ENCODE assay signal across 8 cellular contexts in genomic region chr2:237695201-237695780, GRCh38.
DNase-seq lines count a peak whose midpoint lies in the region; ATAC-seq and TF ChIP-seq lines count a peak whose summit lies in the region.

No MANE protein-coding gene starts in this region.

- H3K36me3 Mint-ChIP-seq in naive thymus-derived CD8-positive, alpha-beta T cell = peaks cover 0 to 3% (median 0%) of the 10 kb centered on the region in 3 donors

- H3K79me2 ChIP-seq in PC-9 (ENCODE audit: low read depth) = peaks cover 88% of the 10 kb centered on the region

- no TSS peak for BruUV-seq in PC-9 (replicated peaks; lab: Mats Ljungman, UMichigan)

- CTCF ChIA-PET in PC-9 (lab: Charles Lee) = interaction anchor here (0.6 kb wide), 1 partner anchor 365 kb away, joined by 3 read pairs; no protein-coding TSS in a partner anchor

- H3K4me3 Mint-ChIP-seq in naive thymus-derived CD8-positive, alpha-beta T cell = peak overlapping the region; percentile 83 to 98 (median 90)

- H3K4me3 ChIP-seq in right atrium auricular region = peak overlapping the region in 1 of 2 donors; percentile 71
- H3K4me3 ChIP-seq in PC-9 = peak overlapping the region; percentile 83
- H3K4me3 ChIP-seq in choroid plexus epithelial cell (ENCODE audit: low read depth, low read length) = no peak overlapping the region

- H4K20me1 ChIP-seq in PC-9 (ENCODE audit: insufficient read depth) = peaks cover 69% of the 10 kb centered on the region

- DNase-seq in right atrium auricular region (ENCODE audit: low spot score) (no peak), left ventricle myocardium superior (no peak), PC-9 (peak; percentile 63 to 97), choroid plexus epithelial cell (ENCODE audit: low read depth) (peak; percentile 81), HuH-7 (ENCODE audit: low spot score) (no peak), mucosa of gallbladder (ENCODE audit: low spot score) (no peak)
- peak in 5 of 10 donors; percentile 44 to 69 (median 60) for DNase-seq in naive thymus-derived CD8-positive, alpha-beta T cell

- no peaks in the 10 kb centered on the region for H3K9me2 ChIP-seq in PC-9 (ENCODE audit: insufficient read depth)

- H3K4me1 ChIP-seq in right atrium auricular region (peaks cover 0 to 87% of the 10 kb centered on the region in 2 donors), PC-9 (replicated peaks; ENCODE audit: insufficient read depth) (peaks cover 57% of the 10 kb centered on the region)

- intact Hi-C loops in left ventricle myocardium superior (cut with micrococcal nuclease) (no loop called here), PC-9 (cut with micrococcal nuclease; ENCODE audit: unreplicated experiment) (loop anchor here (1.0 to 10.0 kb wide), 4 partner anchors 8 to 590 kb away; partner anchors contain the start of gene PER2)

- H3K36me3 ChIP-seq in right atrium auricular region = no peaks in the 10 kb centered on the region
- H3K36me3 ChIP-seq in PC-9 (ENCODE audit: low read depth) = peaks cover 2% of the 10 kb centered on the region; the same call in 1 of the 2 replicates

- no peak overlapping the region for H2AFZ ChIP-seq in PC-9

- POLR2A ChIA-PET in PC-9 (lab: Charles Lee; ENCODE audit: unreplicated experiment) = no interaction called here
- POLR2A ChIA-PET in naive thymus-derived CD8-positive, alpha-beta T cell (lab: Charles Lee) = interaction anchor here (0.6 to 12.9 kb wide), 4 partner anchors 21 to 534 kb away, joined by 3 to 338 read pairs (median 6); no protein-coding TSS in a partner anchor

- H3K27ac Mint-ChIP-seq in naive thymus-derived CD8-positive, alpha-beta T cell = peak overlapping the region; percentile 91 to 97 (median 94)

- no peaks in the 10 kb centered on the region for H3K27me3 ChIP-seq in right atrium auricular region
- H3K27me3 ChIP-seq in PC-9 (ENCODE audit: insufficient read depth, low read depth) = no peaks in the 10 kb centered on the region

- no peak for ATAC-seq in left ventricle myocardium superior
- ATAC-seq in naive thymus-derived CD8-positive, alpha-beta T cell = peak; percentile 13 to 34
- ATAC-seq in HG03159 (IDR thresholded peaks at IDR 0.05; ENCODE audit: unreplicated experiment) = no peak

- H3K27ac ChIP-seq in right atrium auricular region (peak overlapping the region; percentile 92 to 93), PC-9 (peak overlapping the region; percentile 97)

- TF ChIP-seq CTCF in right atrium auricular region (IDR thresholded peaks at IDR 0.05) (no peak), PC-9 (conservative IDR thresholded peaks at IDR 0.05) (no peak), choroid plexus epithelial cell (conservative IDR thresholded peaks at IDR 0.05; ENCODE audit: low read depth, low read length) (no peak)

- no peaks in the 10 kb centered on the region for H3K9me3 ChIP-seq in right atrium auricular region
- no peaks in the 10 kb centered on the region for H3K9me3 ChIP-seq in PC-9 (ENCODE audit: insufficient read depth, low read depth)

- no peaks in the 10 kb centered on the region for H3K27me3 Mint-ChIP-seq in naive thymus-derived CD8-positive, alpha-beta T cell

- H3K4me1 Mint-ChIP-seq in naive thymus-derived CD8-positive, alpha-beta T cell = peaks cover 43 to 83% (median 77%) of the 10 kb centered on the region in 4 donors

- H3K4me2 ChIP-seq in PC-9 = peak overlapping the region; percentile 99

- peaks cover 47% of the 10 kb centered on the region for H3F3A ChIP-seq in PC-9 (ENCODE audit: insufficient read depth, low read depth)

- no peaks in the 10 kb centered on the region for H3K9me3 Mint-ChIP-seq in naive thymus-derived CD8-positive, alpha-beta T cell

Comparison
In these comparisons a context has a peak if more than half of its experiments do, and no peak if none do; other contexts are left out.
1. DNase-seq: peak in PC-9 (2 of 2) and choroid plexus epithelial cell (single experiment); none in right atrium auricular region (single experiment), left ventricle myocardium superior (single experiment), HuH-7 (single experiment) and mucosa of gallbladder (single experiment).
2. ATAC-seq: peak in naive thymus-derived CD8-positive, alpha-beta T cell (2 of 2); none in left ventricle myocardium superior (single experiment) and HG03159 (single experiment).